ENCODE assay signal across 8 cellular contexts in genomic region chr3:152183473-152183872, GRCh38.
A peak's percentile ranks its signal among the peaks of the same experiment; 100 is the strongest.
DNase-seq lines count a peak whose midpoint lies in the region; ATAC-seq and TF ChIP-seq lines count a peak whose summit lies in the region.

No MANE protein-coding gene starts in this region.

- no peak overlapping the region for H3K14ac ChIP-seq in neuronal stem cell (ENCODE audit: low read length)

- H3K27me3 Mint-ChIP-seq in activated CD4-positive, alpha-beta T cell treated with anti-CD3 and anti-CD28 coated beads for 36 hours, result no peaks in the 10 kb centered on the region

- no peaks in the 10 kb centered on the region for H3K79me1 ChIP-seq in neuronal stem cell (ENCODE audit: low read depth, low read length)

- CTCF ChIA-PET in activated CD4-positive, alpha-beta T cell treated with anti-CD3 and anti-CD28 coated beads for 36 hours (lab: Charles Lee), result interaction anchor here (0.5 to 3.8 kb wide), 28 partner anchors 9 to 289 kb away, joined by 3 to 27 read pairs (median 4); partner anchors contain the start of gene MBNL1

- 76% methylated on average over 4 of the region's 4 CpGs for WGBS in esophagus muscularis mucosa
- WGBS in neuronal stem cell (ENCODE audit: extremely low coverage in 2 of 2, insufficient read length in 2 of 2, insufficient replicate concordance in 1 of 2), 2 donors, result no CpG with 5 or more reads among the region's 4 CpGs
- 60% methylated on average over 4 of the region's 4 CpGs for WGBS in prostate gland

- H2BK12ac ChIP-seq in neuronal stem cell (ENCODE audit: low read length), result no peak overlapping the region

- H3K27me3 ChIP-seq in esophagus muscularis mucosa (no peaks in the 10 kb centered on the region), neuronal stem cell (ENCODE audit: control insufficient read depth in 3 of 3, insufficient read depth in 3 of 3, low read depth in 1 of 3, low read length in 3 of 3) (no peaks in the 10 kb centered on the region), prostate gland (replicated peaks; ENCODE audit: insufficient read depth) (no peaks in the 10 kb centered on the region)

- H3K4me1 Mint-ChIP-seq in activated CD4-positive, alpha-beta T cell treated with anti-CD3 and anti-CD28 coated beads for 36 hours, result peaks cover 67% of the 10 kb centered on the region

- no peak overlapping the region for H2BK5ac ChIP-seq in neuronal stem cell (ENCODE audit: low read length)

- no peak overlapping the region for H3K18ac ChIP-seq in neuronal stem cell (ENCODE audit: low read length)

- H3K4ac ChIP-seq in neuronal stem cell (ENCODE audit: low read length), result no peak overlapping the region

- peaks cover 0 to 16% (median 15%) of the 10 kb centered on the region in 4 donors for H3K4me1 ChIP-seq in esophagus muscularis mucosa
- no peaks in the 10 kb centered on the region for H3K4me1 ChIP-seq in neuronal stem cell (ENCODE audit: control insufficient read depth in 2 of 2, insufficient read depth in 1 of 2, low read depth in 1 of 2, low read length in 2 of 2)
- H3K4me1 ChIP-seq in prostate gland (replicated peaks), result no peaks in the 10 kb centered on the region

- POLR2A ChIA-PET in activated CD4-positive, alpha-beta T cell treated with anti-CD3 and anti-CD28 coated beads for 36 hours (lab: Charles Lee), result interaction anchor here (1.1 kb wide), 1 partner anchor 84 kb away, joined by 3 read pairs; no protein-coding TSS in a partner anchor

- TF ChIP-seq CTCF in NB4 (IDR thresholded peaks at IDR 0.05; ENCODE audit: low read depth, low read length) (peak; percentile 71), esophagus muscularis mucosa (IDR thresholded peaks at IDR 0.05) (peak; percentile 18 to 38 (median 35)), prostate gland (IDR thresholded peaks at IDR 0.05) (peak in 1 of 4 experiments; percentile 31)

- no peak overlapping the region for H3K9ac ChIP-seq in neuronal stem cell (ENCODE audit: low read depth, low read length, poor library complexity)

- intact Hi-C loops in activated CD4-positive, alpha-beta T cell treated with anti-CD3 and anti-CD28 coated beads for 36 hours (cut with DNase I, micrococcal nuclease), result loop anchor here (1.0 to 5.0 kb wide), 4 partner anchors 259 to 289 kb away; no protein-coding TSS in a partner anchor
- intact Hi-C loops in esophagus muscularis mucosa (cut with DNase I) (loop anchor here (5.0 kb wide), 1 partner anchor 264 kb away; no protein-coding TSS in a partner anchor), prostate gland (cut with DNase I) (loop anchor here (10.0 kb wide), 1 partner anchor 271 kb away; no protein-coding TSS in a partner anchor)

- H3K4me3 Mint-ChIP-seq in activated CD4-positive, alpha-beta T cell treated with anti-CD3 and anti-CD28 coated beads for 36 hours, result peak overlapping the region; percentile 6

- no peak overlapping the region for H3K4me3 ChIP-seq in NB4 (ENCODE audit: low read depth, low read length)
- H3K4me3 ChIP-seq in esophagus muscularis mucosa, result no peak overlapping the region
- H3K4me3 ChIP-seq in neuronal stem cell (ENCODE audit: low read length in 2 of 2), result no peak overlapping the region
- H3K4me3 ChIP-seq in prostate gland, result no peak overlapping the region

- no peak overlapping the region for H3K4me2 ChIP-seq in neuronal stem cell (ENCODE audit: insufficient read depth, low read length, poor library complexity, severe bottlenecking)

- peak; percentile 5 for DNase-seq in DMS153 (lab: John Stamatoyannopoulos, UW)
- peak; percentile 79 for DNase-seq in NB4 (ENCODE audit: low read depth)
- peak; percentile 72 for DNase-seq in activated CD4-positive, alpha-beta T cell treated with anti-CD3 and anti-CD28 coated beads for 36 hours
- no peak for DNase-seq in esophagus muscularis mucosa (ENCODE audit: extremely low spot score)
- peak; percentile 26 for DNase-seq in neuronal stem cell (ENCODE audit: low spot score)
- DNase-seq in prostate gland (ENCODE audit: low spot score), result no peak
- DNase-seq in GM19240 (ENCODE audit: insufficient read length, low spot score), result no peak

- TF ChIP-seq EP300 in esophagus muscularis mucosa (IDR thresholded peaks at IDR 0.05), result no peak

- H3K9me3 ChIP-seq in esophagus muscularis mucosa (no peaks in the 10 kb centered on the region), neuronal stem cell (replicated peaks in 1 of 2; ENCODE audit: control insufficient read depth in 2 of 2, insufficient read depth in 1 of 2, low read depth in 1 of 2, low read length in 2 of 2) (no peaks in the 10 kb centered on the region), prostate gland (no peaks in the 10 kb centered on the region)

- H3K36me3 Mint-ChIP-seq in activated CD4-positive, alpha-beta T cell treated with anti-CD3 and anti-CD28 coated beads for 36 hours (ENCODE audit: low read depth), result no peaks in the 10 kb centered on the region

- TF ChIP-seq POLR2A in NB4 (IDR thresholded peaks at IDR 0.05; ENCODE audit: extremely low read depth, insufficient read length), result no peak
- no peak for TF ChIP-seq POLR2A in esophagus muscularis mucosa (IDR thresholded peaks at IDR 0.05; ENCODE audit: low read depth)
- no peak for TF ChIP-seq POLR2A in prostate gland (IDR thresholded peaks at IDR 0.05)

- no peak overlapping the region for H2AK5ac ChIP-seq in neuronal stem cell (ENCODE audit: low read depth, low read length)

- H2BK120ac ChIP-seq in neuronal stem cell (ENCODE audit: low read depth, low read length), result no peak overlapping the region

- no peak overlapping the region for H4K8ac ChIP-seq in neuronal stem cell (ENCODE audit: low read depth, low read length)

- H3K27ac Mint-ChIP-seq in activated CD4-positive, alpha-beta T cell treated with anti-CD3 and anti-CD28 coated beads for 36 hours, result peak overlapping the region; percentile 71

- no peak overlapping the region for H3K23ac ChIP-seq in neuronal stem cell (ENCODE audit: low read depth, low read length, poor library complexity)

- H3K9me3 Mint-ChIP-seq in activated CD4-positive, alpha-beta T cell treated with anti-CD3 and anti-CD28 coated beads for 36 hours (ENCODE audit: low read depth), result no peaks in the 10 kb centered on the region

- H3K36me3 ChIP-seq in esophagus muscularis mucosa (no peaks in the 10 kb centered on the region), neuronal stem cell (replicated peaks in 1 of 2; ENCODE audit: control insufficient read depth in 2 of 2, insufficient read depth in 2 of 2, low read length in 2 of 2) (no peaks in the 10 kb centered on the region), prostate gland (no peaks in the 10 kb centered on the region)

- H3K27ac ChIP-seq in esophagus muscularis mucosa (replicated peaks in 1 of 4) (no peak overlapping the region), neuronal stem cell (replicated peaks; ENCODE audit: low read length) (no peak overlapping the region), prostate gland (no peak overlapping the region)

- no peak overlapping the region for H4K91ac ChIP-seq in neuronal stem cell (ENCODE audit: low read depth, low read length, poor library complexity)

- ATAC-seq in GM21447 (IDR thresholded peaks at IDR 0.05; ENCODE audit: unreplicated experiment), result peak; percentile 61
- peak; percentile 87 for ATAC-seq in activated CD4-positive, alpha-beta T cell treated with anti-CD3 and anti-CD28 coated beads for 36 hours

- no peak overlapping the region for H2BK15ac ChIP-seq in neuronal stem cell (ENCODE audit: low read length)

- H2AFZ ChIP-seq in neuronal stem cell (ENCODE audit: low read length), result peak overlapping the region; percentile 37

Comparison
In these comparisons a context has a peak if more than half of its experiments do, and no peak if none do; other contexts are left out.
1. DNase-seq: peak in DMS153 (single experiment), NB4 (single experiment), activated CD4-positive, alpha-beta T cell treated with anti-CD3 and anti-CD28 coated beads for 36 hours (single experiment) and neuronal stem cell (single experiment); none in esophagus muscularis mucosa (single experiment), prostate gland (single experiment) and GM19240 (single experiment).